Comparison of ENCODE assay signal across 8 cellular contexts in the genomic region with DNA sequence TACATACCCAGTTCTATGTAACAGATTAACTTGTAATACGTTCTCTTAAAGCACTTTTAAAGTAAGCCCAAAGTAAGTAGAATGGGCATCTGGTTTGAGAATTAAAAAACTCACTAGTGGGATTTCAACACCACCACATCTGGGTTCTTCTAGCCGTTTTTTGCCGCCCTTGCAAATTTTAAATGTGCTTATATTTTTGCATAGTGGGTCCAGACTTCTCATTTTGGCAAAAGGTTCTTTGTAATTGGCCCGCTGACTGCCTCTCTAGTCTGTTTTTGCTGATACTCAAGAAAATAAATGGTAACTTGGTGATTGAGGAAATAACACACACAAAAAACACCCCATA. TPM values are rescaled to one million over a fixed set of nuclear protein-coding genes. Genes with fewer than 3 reads are reported as not detected.
DNase-seq lines count a peak whose midpoint lies in the region; ATAC-seq and TF ChIP-seq lines count a peak whose summit lies in the region.

No MANE protein-coding gene starts in this region.

- H3K27ac ChIP-seq in left ventricle myocardium inferior (replicated peaks): peak overlapping the region; percentile 96

- CTCF ChIA-PET in MCF 10A (lab: Yijun Ruan, JAX) (interaction anchor here (0.6 to 1.4 kb wide), 7 partner anchors 12 to 850 kb away, joined by 3 to 4 read pairs (median 3); no protein-coding TSS in a partner anchor), HEK293T (lab: Yijun Ruan, JAX) (interaction anchor here (1.1 kb wide), 2 partner anchors 12 to 113 kb away, joined by 3 to 6 read pairs; no protein-coding TSS in a partner anchor)

- H3K4me3 ChIP-seq in left ventricle myocardium inferior (peak overlapping the region; percentile 88), mononuclear cell (ENCODE audit: low read length) (peak overlapping the region; percentile 74)

- intact Hi-C loops in left ventricle myocardium inferior (cut with micrococcal nuclease): no loop called here
- intact Hi-C loops in left cardiac atrium (cut with DNase I): loop anchor here in 1 of 2 donors (10.0 kb wide), 1 partner anchor 60 kb away; no protein-coding TSS in a partner anchor
- intact Hi-C loops in MCF 10A (cut with micrococcal nuclease): loop anchor here (2.0 kb wide), 1 partner anchor 20 kb away; a partner anchor contains a TSS

- H3K27ac Mint-ChIP-seq in MCF 10A (ENCODE audit: low read depth, unreplicated experiment): peak overlapping the region; percentile 86

- TF ChIP-seq CTCF in left ventricle myocardium inferior (IDR thresholded peaks at IDR 0.05; ENCODE audit: borderline replicate concordance): no peak
- TF ChIP-seq CTCF in MCF 10A (IDR thresholded peaks at IDR 0.05; ENCODE audit: unreplicated experiment): no peak

- ATAC-seq in left cardiac atrium: no peak

- DNase-seq in left ventricle myocardium inferior (no peak), left cardiac atrium (no peak), MCF 10A (ENCODE audit: unreplicated experiment) (no peak), SKM-1 (lab: John Stamatoyannopoulos, UW; ENCODE audit: unreplicated experiment) (no peak), CD1c-positive myeloid dendritic cell (ENCODE audit: extremely low spot score) (no peak), AG08396 (ENCODE audit: low spot score) (no peak), HEK293T (ENCODE audit: extremely low spot score) (no peak)

- peak overlapping the region; percentile 68 for H3K4me3 Mint-ChIP-seq in MCF 10A (ENCODE audit: unreplicated experiment)

- H3K27me3 Mint-ChIP-seq in MCF 10A (ENCODE audit: insufficient read depth, unreplicated experiment): no peaks in the 10 kb centered on the region

- H3K9me3 ChIP-seq in left ventricle myocardium inferior (replicated peaks) (no peaks in the 10 kb centered on the region), mononuclear cell (ENCODE audit: low read depth, low read length) (no peaks in the 10 kb centered on the region)

- peaks cover 15% of the 10 kb centered on the region for H3K36me3 ChIP-seq in left ventricle myocardium inferior

- TSS peak; percentile 51 for BruUV-seq in MCF 10A (replicated peaks; lab: Mats Ljungman, UMichigan)

- H3K4me1 Mint-ChIP-seq in MCF 10A (ENCODE audit: insufficient read depth, unreplicated experiment): no peaks in the 10 kb centered on the region

- H3K27me3 ChIP-seq in left ventricle myocardium inferior (ENCODE audit: low read depth) (no peaks in the 10 kb centered on the region), mononuclear cell (ENCODE audit: insufficient read depth, low read length) (no peaks in the 10 kb centered on the region)

- H3K36me3 Mint-ChIP-seq in MCF 10A (ENCODE audit: insufficient read depth, unreplicated experiment): peaks cover 7% of the 10 kb centered on the region

- no peaks in the 10 kb centered on the region for H3K9me3 Mint-ChIP-seq in MCF 10A (ENCODE audit: unreplicated experiment)

- POLR2A ChIA-PET in MCF 10A (lab: Yijun Ruan, JAX) (interaction anchor here (0.9 to 4.6 kb wide), 7 partner anchors 9 to 731 kb away, joined by 3 to 47 read pairs (median 5); a partner anchor contains a TSS), HEK293T (lab: Yijun Ruan, JAX) (interaction anchor here (1.1 to 2.1 kb wide), 3 partner anchors 11 to 20 kb away, joined by 6 to 22 read pairs (median 6); a partner anchor contains a TSS)

- H3K4me1 ChIP-seq in left ventricle myocardium inferior: peaks cover 34% of the 10 kb centered on the region
- peaks cover 12% of the 10 kb centered on the region for H3K4me1 ChIP-seq in mononuclear cell (ENCODE audit: insufficient read depth, low read length)

TF ChIP-seq in HEK293T, 16 proteins besides CTCF, POLR2A, EP300 and RAD21:
- TF ChIP-seq ZNF384 (IDR thresholded peaks at IDR 0.05) (no peak), ELF4 (IDR thresholded peaks at IDR 0.05) (no peak), TARDBP (IDR thresholded peaks at IDR 0.05) (no peak), FOXM1 (IDR thresholded peaks at IDR 0.05; ENCODE audit: borderline replicate concordance) (no peak), FOXK2 (IDR thresholded peaks at IDR 0.05) (no peak), LEF1 (IDR thresholded peaks at IDR 0.05; ENCODE audit: borderline replicate concordance) (no peak)

RNA-seq across cellular contexts. Expression of a gene that starts 0.6 kb away (rescaled TPM):
- total RNA-seq in left ventricle myocardium inferior (4.3 TPM), left cardiac atrium (1 to 10 TPM; 6.0 to 6.6 TPM), MCF 10A (2022) (18.4 and 20.2 TPM in 2 replicates), mononuclear cell (11.5 TPM)

RNA-seq across cellular contexts. Expression of a gene that starts 20.4 kb away (rescaled TPM):
- total RNA-seq in left ventricle myocardium inferior: 15.3 TPM
- total RNA-seq in left cardiac atrium: 10 to 100 TPM; 15.1 to 17.4 TPM
- 40.4 and 45.4 TPM in 2 replicates for total RNA-seq in MCF 10A (2022)
- 9.3 TPM for total RNA-seq in mononuclear cell

RNA-seq across cellular contexts. Expression of a gene that starts 54.3 kb away (rescaled TPM):
- total RNA-seq in left ventricle myocardium inferior: 234 TPM
- 100 to 1,000 TPM in 1 of 2 donors, 10 to 100 TPM in 1; 80.2 to 116 TPM for total RNA-seq in left cardiac atrium
- total RNA-seq in MCF 10A (2022): 47.1 and 48.6 TPM in 2 replicates
- 15.0 TPM for total RNA-seq in mononuclear cell
